ENCODE assay signal across 8 cellular contexts in genomic region chr1:46303038-46303871, GRCh38. TPM values are rescaled to one million over a fixed set of nuclear protein-coding genes. Genes with fewer than 3 reads are reported as not detected.
DNase-seq lines count a peak whose midpoint lies in the region; ATAC-seq, FAIRE-seq and TF ChIP-seq lines count a peak whose summit lies in the region.

Gene LRRC41 (minus strand): TSS chr1:46303616. CDS start chr1:46303322, 294 bp downstream.
Gene UQCRH (plus strand): TSS chr1:46303698. CDS start chr1:46303767, 69 bp downstream.

- peak within 1 kb of the TSS; percentile 76 to 99 (median 99) for H3K4me3 ChIP-seq in keratinocyte (ENCODE audit: control insufficient read depth in 2 of 3, extremely low read depth in 1 of 3, insufficient read depth in 2 of 3, low read depth in 1 of 3, low read length in 3 of 3)

- H3K27ac ChIP-seq in keratinocyte (ENCODE audit: control insufficient read depth, insufficient read depth, low read length): peak within 1 kb of the TSS; percentile 98

- TF ChIP-seq POLR2A in GM19099 (IDR thresholded peaks at IDR 0.05; ENCODE audit: extremely low read depth, insufficient read length, low read depth): peak; percentile 74

- no peaks in the 10 kb centered on the region for H3K27me3 ChIP-seq in keratinocyte (ENCODE audit: control insufficient read depth, extremely low read depth, insufficient read depth, low read length)

- TF ChIP-seq CTCF in keratinocyte (optimal IDR thresholded peaks at IDR 0.05 in 1 of 3, IDR thresholded peaks at IDR 0.05 in 1 of 3, conservative IDR thresholded peaks at IDR 0.05 in 1 of 3; ENCODE audit: extremely low read depth in 1 of 3, insufficient read depth in 2 of 3, low read length in 3 of 3): peak in 2 of 3 experiments; percentile 12 to 16

- peaks cover 3% of the 10 kb centered on the region for H4K20me1 ChIP-seq in keratinocyte (ENCODE audit: control insufficient read depth, extremely low read depth, insufficient read depth, low read length)

- peak; percentile 89 for FAIRE-seq in keratinocyte (lab: Jason Lieb, UNC)

- peak; percentile 98 for DNase-seq in Ammon's horn (ENCODE audit: low spot score)
- peak; percentile 85 for DNase-seq in NCI-H510A (lab: John Stamatoyannopoulos, UW)
- DNase-seq in activated CD4-positive, alpha-beta T cell treated with anti-CD3 and anti-CD28 coated beads for 1 hour: peak; percentile 91
- DNase-seq in cerebellum (ENCODE audit: low spot score): peak; percentile 96
- DNase-seq in keratinocyte (ENCODE audit: low read depth, low spot score): peak; percentile 84
- peak; percentile 89 to 90 for DNase-seq in stimulated activated CD4-positive, alpha-beta T cell treated with anti-CD3 and anti-CD28 coated beads, Interleukin-15, amount 100 ng/mL, for 1 hour (ENCODE audit: low read depth in 1 of 2, low spot score in 1 of 2)

- peaks cover 21% of the 10 kb centered on the region for H3K4me1 ChIP-seq in keratinocyte (ENCODE audit: control insufficient read depth, extremely low read depth, insufficient read depth, low read length)

- dilution Hi-C loops in keratinocyte (cut with MboI; ENCODE audit: extremely low pct_ligation_motif_present, low sequenced_read_pairs): no loop called here

- no peaks in the 10 kb centered on the region for H3K9me1 ChIP-seq in keratinocyte (ENCODE audit: control insufficient read depth, extremely low read depth, insufficient read depth, low read length)

- peak within 1 kb of the TSS; percentile 94 for H2AFZ ChIP-seq in keratinocyte (ENCODE audit: control insufficient read depth, low read length)

- H3K4me2 ChIP-seq in keratinocyte (ENCODE audit: control insufficient read depth, extremely low read depth, insufficient read depth, low read depth, low read length): peak within 1 kb of the TSS; percentile 99

- H3K9me3 ChIP-seq in keratinocyte (ENCODE audit: control insufficient read depth, low read depth, low read length): no peaks in the 10 kb centered on the region

- peaks cover 95% of the 10 kb centered on the region for H3K79me2 ChIP-seq in keratinocyte (ENCODE audit: control insufficient read depth, insufficient read depth, low read length)

- peak within 1 kb of the TSS; percentile 96 for H3K9ac ChIP-seq in keratinocyte (ENCODE audit: control insufficient read depth, extremely low read depth, insufficient read depth, low read length)

- ATAC-seq in HG03432 (IDR thresholded peaks at IDR 0.05; ENCODE audit: unreplicated experiment): peak; percentile 84

- no peaks in the 10 kb centered on the region for H3K36me3 ChIP-seq in keratinocyte (ENCODE audit: control insufficient read depth in 2 of 2, extremely low read depth in 1 of 2, insufficient read depth in 2 of 2, low read length in 2 of 2)

RNA-seq across cellular contexts. Expression of gene LRRC41, which starts in this region (rescaled TPM):
- total RNA-seq in cerebellum: 50.8 TPM
- 51.2 to 77.6 TPM (median 70.8 TPM) in 3 replicates for polyA plus RNA-seq in keratinocyte
- polyA plus RNA-seq in keratinocyte (2011; ENCODE audit: low read depth): 20.7 TPM
- 57.6 and 69.4 TPM in 2 replicates for polyA plus RNA-seq in keratinocyte (2011; cell fraction: cytosol; rRNA removed)
- 87.1 and 111 TPM in 2 replicates for polyA plus RNA-seq in keratinocyte (2011; cell fraction: nucleus; rRNA removed)
- 51.8 and 58.7 TPM in 2 replicates for polyA plus RNA-seq in keratinocyte (2012; ENCODE audit: low replicate concordance)
- 81.8 to 143 TPM (median 117 TPM) in 3 replicates for polyA minus RNA-seq in keratinocyte
- 125 TPM for polyA minus RNA-seq in keratinocyte (2011; cell fraction: cytosol; rRNA and poly(A)+ RNA removed)
- 75.8 and 80.4 TPM in 2 replicates for polyA minus RNA-seq in keratinocyte (2011; cell fraction: nucleus; rRNA and poly(A)+ RNA removed)

RNA-seq across cellular contexts. Expression of gene UQCRH, which starts in this region (rescaled TPM):
- 177 TPM for total RNA-seq in cerebellum
- 650 to 970 TPM (median 720 TPM) in 3 replicates for polyA plus RNA-seq in keratinocyte
- polyA plus RNA-seq in keratinocyte (2011; ENCODE audit: low read depth): 267 TPM
- 799 and 838 TPM in 2 replicates for polyA plus RNA-seq in keratinocyte (2011; cell fraction: cytosol; rRNA removed)
- polyA plus RNA-seq in keratinocyte (2011; cell fraction: nucleus; rRNA removed): 170 and 300 TPM in 2 replicates
- 471 and 744 TPM in 2 replicates for polyA plus RNA-seq in keratinocyte (2012; ENCODE audit: low replicate concordance)
- polyA minus RNA-seq in keratinocyte: 38.0 to 117 TPM (median 52.1 TPM) in 3 replicates
- polyA minus RNA-seq in keratinocyte (2011; cell fraction: cytosol; rRNA and poly(A)+ RNA removed): 111 TPM
- polyA minus RNA-seq in keratinocyte (2011; cell fraction: nucleus; rRNA and poly(A)+ RNA removed): 23.4 and 45.7 TPM in 2 replicates

Comparison
In these comparisons a context has a peak if more than half of its experiments do, and no peak if none do; other contexts are left out.
1. Peak in every context shown above with its lines: DNase-seq, ATAC-seq, H3K4me3 ChIP-seq and H3K27ac ChIP-seq.